In the genomic region with DNA sequence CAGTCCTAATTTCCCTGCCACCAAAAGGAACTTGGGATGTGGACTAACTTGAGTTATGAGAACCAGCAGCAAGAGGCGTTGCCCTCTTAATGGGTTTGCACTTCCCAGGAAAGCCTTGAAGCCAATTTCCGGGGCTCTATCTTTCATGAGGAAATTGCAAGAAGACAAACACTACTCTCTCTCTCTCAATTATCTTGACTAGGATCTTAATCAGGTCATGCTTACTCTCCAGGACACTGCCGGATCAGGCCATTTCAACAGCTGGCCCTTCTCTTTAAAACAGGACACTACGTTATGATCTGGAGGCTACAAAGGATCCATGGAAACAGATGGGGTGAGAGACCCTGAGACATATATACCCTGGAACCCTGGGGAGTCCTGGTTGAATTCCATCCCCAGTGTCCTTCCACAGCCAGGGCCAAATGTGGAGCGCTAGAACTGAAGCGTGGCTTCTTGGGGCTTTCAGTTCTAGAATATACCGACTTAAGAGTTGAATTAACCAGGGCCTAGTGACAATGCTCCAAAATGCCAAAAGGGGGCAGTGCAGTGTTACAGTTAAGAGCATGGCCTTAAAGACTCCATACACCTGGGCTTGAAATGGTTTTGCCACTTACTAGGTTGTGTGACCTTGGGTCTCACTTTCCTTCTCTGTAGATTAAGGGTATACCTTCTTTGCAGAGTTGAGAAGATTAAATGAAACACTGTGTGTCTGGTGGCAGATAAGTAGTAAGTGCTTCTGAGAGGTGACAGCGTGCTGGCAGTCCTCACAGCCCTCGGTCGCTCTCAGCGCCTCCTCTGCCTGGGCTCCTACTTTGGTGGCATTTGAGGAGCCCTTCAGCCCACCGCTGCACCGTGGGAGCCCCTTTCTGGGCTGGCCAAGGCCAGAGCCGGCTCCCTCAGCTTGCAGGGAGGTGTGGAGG, we compare ENCODE assay signal across 8 cellular contexts. TPM values are rescaled to one million over a fixed set of nuclear protein-coding genes. Genes with fewer than 3 reads are reported as not detected.
DNase-seq lines count a peak whose midpoint lies in the region; ATAC-seq and TF ChIP-seq lines count a peak whose summit lies in the region.

No MANE protein-coding gene starts in this region.

- peaks cover 7% of the 10 kb centered on the region for H3K4me1 Mint-ChIP-seq in central memory CD8-positive, alpha-beta T cell

- H3K27ac Mint-ChIP-seq in central memory CD8-positive, alpha-beta T cell (ENCODE audit: low read depth) = no peak overlapping the region

- TF ChIP-seq CTCF in C4-2B (conservative IDR thresholded peaks at IDR 0.05) (peak; percentile 84), WI38 (IDR thresholded peaks at IDR 0.05; ENCODE audit: low read depth, low read length) (peak; percentile 68; the same call in 1 of the 2 replicates)

- intact Hi-C loops in left colon (cut with DNase I, micrococcal nuclease) = loop anchor here (2.0 to 10.0 kb wide), 2 partner anchors 64 to 68 kb away; no protein-coding TSS in a partner anchor

- peak; percentile 60 for ATAC-seq in GM21390 (IDR thresholded peaks at IDR 0.05; ENCODE audit: unreplicated experiment)
- ATAC-seq in central memory CD8-positive, alpha-beta T cell (replicated peaks; ENCODE audit: extremely low read depth, poor library complexity, severe bottlenecking) = peak; percentile 64
- ATAC-seq in left colon = peak; percentile 89

- H3K27me3 Mint-ChIP-seq in central memory CD8-positive, alpha-beta T cell = no peaks in the 10 kb centered on the region

- DNase-seq in NCI-H2107 treated with DMSO at 0.1 percent for 48 hours (lab: John Stamatoyannopoulos, UW; ENCODE audit: unreplicated experiment) = peak; percentile 85
- peak; percentile 26 to 50 for DNase-seq in central memory CD8-positive, alpha-beta T cell (ENCODE audit: low spot score in 2 of 2)
- DNase-seq in left colon = peak in 1 of 2 donors; percentile 61
- DNase-seq in stimulated activated CD4-positive, alpha-beta T cell treated with anti-CD3 and anti-CD28 coated beads, TNF-alpha, amount 100 ng/mL, for 48 hours (ENCODE audit: low read depth in 3 of 3) = peak; percentile 33 to 39 (median 34)
- DNase-seq in SHP77 treated with DMSO at 0.1 percent for 48 hours (lab: John Stamatoyannopoulos, UW) = no peak

- no peak overlapping the region for H3K4me3 ChIP-seq in WI38 (ENCODE audit: low read depth, low read length)

- H3K27ac ChIP-seq in C4-2B = peak overlapping the region; percentile 69

- H3K9me3 Mint-ChIP-seq in central memory CD8-positive, alpha-beta T cell = no peaks in the 10 kb centered on the region

- peaks cover 2% of the 10 kb centered on the region for H3K36me3 Mint-ChIP-seq in central memory CD8-positive, alpha-beta T cell (ENCODE audit: insufficient read depth)

- H3K4me3 Mint-ChIP-seq in central memory CD8-positive, alpha-beta T cell = no peak overlapping the region

RNA-seq across cellular contexts. Expression of a gene that starts 21.1 kb away (rescaled TPM):
- total RNA-seq in left colon = 1 to 10 TPM; 6.8 to 7.2 TPM

RNA-seq across cellular contexts. Expression of a gene that starts 21.3 kb away (rescaled TPM):
- not detected for total RNA-seq in left colon
